23 cellular contexts compared by ENCODE assay signal in the genomic region with DNA sequence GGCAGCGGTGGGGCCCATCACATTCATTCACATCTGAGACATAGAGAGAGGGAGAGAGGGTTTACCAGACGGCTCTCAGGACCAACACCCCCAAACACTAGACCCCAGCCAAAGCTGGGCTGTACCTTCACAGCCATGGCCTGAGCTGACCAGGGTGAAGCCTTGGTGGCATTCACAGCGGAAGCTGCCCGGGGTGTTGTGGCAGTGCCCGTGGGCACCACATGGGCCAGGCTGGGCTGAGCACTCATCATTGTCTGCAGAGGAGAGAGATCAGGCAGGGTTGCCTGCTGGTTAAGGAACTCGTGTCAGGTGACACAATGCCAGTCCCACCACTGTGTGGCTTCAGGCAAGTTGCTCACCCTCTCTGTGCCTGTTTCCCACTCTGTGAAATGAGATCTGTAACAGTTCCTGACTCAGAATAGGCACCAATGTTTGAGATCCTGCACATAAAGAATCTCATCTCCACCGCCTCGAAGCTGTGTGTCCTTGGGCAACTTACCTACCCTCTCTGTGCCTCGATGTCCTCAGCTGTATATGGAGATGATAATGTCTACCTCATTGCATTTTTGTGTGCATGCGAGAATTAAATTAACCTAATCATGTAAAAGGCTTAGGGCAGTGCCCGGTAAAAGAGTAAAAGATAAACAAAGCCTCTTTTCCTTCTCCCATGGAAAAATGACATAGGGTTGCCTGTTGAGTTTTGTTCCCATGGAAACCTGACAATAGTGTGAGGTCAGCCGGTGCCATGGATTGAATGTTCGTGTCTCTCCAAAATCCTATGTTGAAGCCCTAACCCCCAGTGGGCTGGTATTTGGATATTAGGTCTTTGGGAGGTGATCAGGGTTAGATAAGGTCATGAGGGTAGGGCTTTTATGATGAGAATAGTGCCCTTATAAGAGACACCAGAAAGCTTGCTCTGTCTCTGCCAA. TPM values are rescaled to one million over a fixed set of nuclear protein-coding genes. Genes with fewer than 3 reads are reported as not detected.
DNase-seq lines count a peak whose midpoint lies in the region; FAIRE-seq and TF ChIP-seq lines count a peak whose summit lies in the region.
"Had no signal": no experiment of that assay in that cellular context is flagged by ENCODE, and none has a peak within 500 bp of the region (broad histone marks: within the 10 kb centered on the region; RNA-seq: fewer than 3 reads in every experiment).

No MANE protein-coding gene starts in this region.

- no peak overlapping the region for H3K9ac ChIP-seq in neural progenitor cell
- H3K9ac ChIP-seq in smooth muscle cell (ENCODE audit: low read depth): no peak overlapping the region

- H3F3A ChIP-seq in neural progenitor cell (ENCODE audit: low read depth) (no peaks in the 10 kb centered on the region), smooth muscle cell (ENCODE audit: low read depth) (no peaks in the 10 kb centered on the region)

- peak overlapping the region; percentile 96 for H3K27ac Mint-ChIP-seq in neural progenitor cell
- H3K27ac Mint-ChIP-seq: CD4-positive, alpha-beta T cell had no signal

- WGBS in testis, 2 donors: 88 to 93% methylated on average over 11 to 13 of the region's 13 CpGs
- WGBS in smooth muscle cell (ENCODE audit: low lambda C conversion rate): 89% methylated on average over 13 of the region's 13 CpGs

- H3K36me3 Mint-ChIP-seq in neural progenitor cell: peaks cover 31% of the 10 kb centered on the region

- H3K4me1 ChIP-seq in neural progenitor cell (no peaks in the 10 kb centered on the region), testis (no peaks in the 10 kb centered on the region), smooth muscle cell (ENCODE audit: low read depth) (no peaks in the 10 kb centered on the region)
- H3K4me1 ChIP-seq: HAP-1 had no signal

- H3K27me3 Mint-ChIP-seq in neural progenitor cell (ENCODE audit: insufficient read depth, low read depth): peaks cover 6% of the 10 kb centered on the region
- H3K27me3 Mint-ChIP-seq: CD4-positive, alpha-beta T cell had no signal

- TF ChIP-seq CTCF in neural progenitor cell (IDR thresholded peaks at IDR 0.05) (no peak), testis (IDR thresholded peaks at IDR 0.05) (no peak), smooth muscle cell (IDR thresholded peaks at IDR 0.05; ENCODE audit: borderline replicate concordance, insufficient read depth, poor library complexity, severe bottlenecking) (no peak)

- H2AFZ ChIP-seq in neural progenitor cell (replicated peaks) (no peak overlapping the region), smooth muscle cell (ENCODE audit: low read depth) (no peak overlapping the region)

- peak; percentile 33 for DNase-seq in NCI-H82 (lab: John Stamatoyannopoulos, UW)
- no peak for DNase-seq in NCI-H82 treated with DMSO at 0.1 percent for 48 hours (lab: John Stamatoyannopoulos, UW; ENCODE audit: unreplicated experiment)
- no peak for DNase-seq in HTR-8/SVneo (ENCODE audit: insufficient read length, low spot score)
- DNase-seq in dermis microvascular lymphatic vessel endothelial cell (ENCODE audit: low read depth in 2 of 2): peak; percentile 12 to 59
- no peak for DNase-seq in neural progenitor cell (ENCODE audit: low spot score)
- DNase-seq in activated CD8-positive, alpha-beta memory T cell treated with anti-CD3 and anti-CD28 coated beads for 24 hours: no peak
- DNase-seq in testis: no peak
- DNase-seq in smooth muscle cell (lab: John Stamatoyannopoulos, UW; ENCODE audit: unreplicated experiment): no peak
- DNase-seq: CD4-positive, alpha-beta T cell; DMS79; NCI-H1092 treated with DMSO at 0.1 percent for 48 hours; NCI-H146; NCI-H2029 treated with DMSO at 0.1 percent for 48 hours; NCI-H2171 treated with DMSO at 0.1 percent for 48 hours; NCI-H446; NCI-H69; PC-3; RPMI8226; SIG-M5 had no signal

- no peak overlapping the region for H3K4me3 ChIP-seq in neural progenitor cell
- H3K4me3 ChIP-seq in testis: no peak overlapping the region
- no peak overlapping the region for H3K4me3 ChIP-seq in smooth muscle cell
- H3K4me3 ChIP-seq: HAP-1 had no signal

- H3K27ac ChIP-seq in neural progenitor cell (no peak overlapping the region), testis (no peak overlapping the region), smooth muscle cell (ENCODE audit: low read depth) (no peak overlapping the region)

- H3K79me2 ChIP-seq in neural progenitor cell (ENCODE audit: low read depth) (no peaks in the 10 kb centered on the region), smooth muscle cell (ENCODE audit: low read depth) (no peaks in the 10 kb centered on the region)

- H3K9me3 Mint-ChIP-seq in neural progenitor cell: peaks cover 5% of the 10 kb centered on the region

- no peaks in the 10 kb centered on the region for H3K27me3 ChIP-seq in neural progenitor cell
- no peaks in the 10 kb centered on the region for H3K27me3 ChIP-seq in testis
- H3K27me3 ChIP-seq in smooth muscle cell (ENCODE audit: low read depth): no peaks in the 10 kb centered on the region

- no peaks in the 10 kb centered on the region for H4K20me1 ChIP-seq in neural progenitor cell (ENCODE audit: low read depth)
- no peaks in the 10 kb centered on the region for H4K20me1 ChIP-seq in smooth muscle cell (ENCODE audit: low read depth)

- no peaks in the 10 kb centered on the region for H3K9me3 ChIP-seq in neural progenitor cell (ENCODE audit: low read depth)
- no peaks in the 10 kb centered on the region for H3K9me3 ChIP-seq in testis
- no peaks in the 10 kb centered on the region for H3K9me3 ChIP-seq in smooth muscle cell (replicated peaks; ENCODE audit: low read depth)
- H3K9me3 ChIP-seq: HAP-1 had no signal

- intact Hi-C loops in testis (cut with DNase I; ENCODE audit: low total_unique reads): no loop called here

- FAIRE-seq in HTR-8/SVneo (lab: Jason Lieb, UNC): peak; percentile 16

- peak overlapping the region; percentile 35 for H3K4me3 Mint-ChIP-seq in neural progenitor cell
- H3K4me3 Mint-ChIP-seq: CD4-positive, alpha-beta T cell had no signal

- H3K4me2 ChIP-seq in neural progenitor cell (no peak overlapping the region), smooth muscle cell (no peak overlapping the region)

- no peak for TF ChIP-seq POLR2A in testis (IDR thresholded peaks at IDR 0.05)

- peaks cover 14% of the 10 kb centered on the region for H3K4me1 Mint-ChIP-seq in neural progenitor cell

- no peaks in the 10 kb centered on the region for H3K36me3 ChIP-seq in neural progenitor cell
- no peaks in the 10 kb centered on the region for H3K36me3 ChIP-seq in testis (ENCODE audit: low read depth, missing control alignments)
- no peaks in the 10 kb centered on the region for H3K36me3 ChIP-seq in smooth muscle cell (ENCODE audit: low read depth)
- H3K36me3 ChIP-seq: HAP-1 had no signal

RNA-seq across cellular contexts. Expression of a gene that starts 22.9 kb away (rescaled TPM):
- total RNA-seq in dermis microvascular lymphatic vessel endothelial cell (not detected in 2 replicates), neural progenitor cell (ENCODE audit: low replicate concordance) (1.2 TPM in 1 of 2 replicates, not detected in the other), testis (1 to 10 TPM in 1 of 2 donors, not detected in 1; 1.7 TPM), smooth muscle cell (not detected in 2 replicates)
- polyA plus RNA-seq in testis (ENCODE audit: insufficient read depth, low read depth, low replicate concordance) (0.47 TPM), smooth muscle cell (0.91 TPM in 1 of 2 replicates, not detected in the other)
- total RNA-seq: A172; CD4-positive, alpha-beta T cell; LHCN-M2; PC-3 had no signal
- polyA plus RNA-seq: BJ had no signal

Comparison
In these comparisons a context has a peak if more than half of its experiments do, and no peak if none do; other contexts are left out.
1. DNase-seq: peak in NCI-H82 (single experiment) and dermis microvascular lymphatic vessel endothelial cell (2 of 2); none in NCI-H82 treated with DMSO at 0.1 percent for 48 hours (single experiment), HTR-8/SVneo (single experiment), neural progenitor cell (single experiment), activated CD8-positive, alpha-beta memory T cell treated with anti-CD3 and anti-CD28 coated beads for 24 hours (single experiment), testis (single experiment) and smooth muscle cell (single experiment).